Comparison of ENCODE assay signal across 18 cellular contexts in genomic region chr14:22318951-22319350, GRCh38.
DNase-seq lines count a peak whose midpoint lies in the region.
"Had no signal": no experiment of that assay in that cellular context is flagged by ENCODE, and none has a peak within 500 bp of the region (broad histone marks: within the 10 kb centered on the region; RNA-seq: fewer than 3 reads in every experiment).

No MANE protein-coding gene starts in this region.

- CTCF ChIA-PET in activated CD4-positive, alpha-beta memory T cell treated with anti-CD3 and anti-CD28 coated beads for 36 hours (lab: Charles Lee) = no interaction called here

- H3K4me1 Mint-ChIP-seq in activated CD4-positive, alpha-beta T cell treated with anti-CD3 and anti-CD28 coated beads, Interleukin-2, amount 10 ng/mL, durations not matched to agents 24 days and 14 days = no peaks in the 10 kb centered on the region
- H3K4me1 Mint-ChIP-seq in activated naive CD4-positive, alpha-beta T cell treated with anti-CD3 and anti-CD28 coated beads, Interleukin-2, amount 50 U/mL, for 24 hours = no peaks in the 10 kb centered on the region
- no peaks in the 10 kb centered on the region for H3K4me1 Mint-ChIP-seq in activated CD4-positive, alpha-beta memory T cell treated with anti-CD3 and anti-CD28 coated beads for 36 hours (ENCODE audit: low read depth)
- H3K4me1 Mint-ChIP-seq: CD14-positive monocyte had no signal

- no peaks in the 10 kb centered on the region for H3K36me3 Mint-ChIP-seq in activated CD4-positive, alpha-beta T cell treated with anti-CD3 and anti-CD28 coated beads, Interleukin-2, amount 10 ng/mL, durations not matched to agents 24 days and 14 days (ENCODE audit: low read depth)
- no peaks in the 10 kb centered on the region for H3K36me3 Mint-ChIP-seq in activated naive CD4-positive, alpha-beta T cell treated with anti-CD3 and anti-CD28 coated beads, Interleukin-2, amount 50 U/mL, for 24 hours
- H3K36me3 Mint-ChIP-seq in activated CD4-positive, alpha-beta memory T cell treated with anti-CD3 and anti-CD28 coated beads for 36 hours = no peaks in the 10 kb centered on the region
- H3K36me3 Mint-ChIP-seq: CD14-positive monocyte, IgD-negative memory B cell had no signal

- peak overlapping the region; percentile 32 for H3K4me3 Mint-ChIP-seq in activated CD4-positive, alpha-beta T cell treated with anti-CD3 and anti-CD28 coated beads, Interleukin-2, amount 10 ng/mL, durations not matched to agents 24 days and 14 days
- H3K4me3 Mint-ChIP-seq in activated naive CD4-positive, alpha-beta T cell treated with anti-CD3 and anti-CD28 coated beads, Interleukin-2, amount 50 U/mL, for 24 hours = peak overlapping the region; percentile 23
- H3K4me3 Mint-ChIP-seq in activated CD4-positive, alpha-beta memory T cell treated with anti-CD3 and anti-CD28 coated beads for 36 hours = no peak overlapping the region
- H3K4me3 Mint-ChIP-seq: B cell, CD14-positive monocyte, IgD-negative memory B cell had no signal

- no peaks in the 10 kb centered on the region for H3K27me3 Mint-ChIP-seq in activated CD4-positive, alpha-beta T cell treated with anti-CD3 and anti-CD28 coated beads, Interleukin-2, amount 10 ng/mL, durations not matched to agents 24 days and 14 days
- no peaks in the 10 kb centered on the region for H3K27me3 Mint-ChIP-seq in activated naive CD4-positive, alpha-beta T cell treated with anti-CD3 and anti-CD28 coated beads, Interleukin-2, amount 50 U/mL, for 24 hours
- no peaks in the 10 kb centered on the region for H3K27me3 Mint-ChIP-seq in activated CD4-positive, alpha-beta memory T cell treated with anti-CD3 and anti-CD28 coated beads for 36 hours

- no peak for DNase-seq in activated CD4-positive, alpha-beta T cell treated with anti-CD3 and anti-CD28 coated beads, Interleukin-2, amount 10 ng/mL, durations not matched to agents 24 days and 14 days
- no peak for DNase-seq in activated CD4-positive, alpha-beta T cell treated with anti-CD3 and anti-CD28 coated beads for 1 hour
- DNase-seq in activated naive CD4-positive, alpha-beta T cell treated with anti-CD3 and anti-CD28 coated beads, Interleukin-2, amount 50 U/mL, for 16 hours = no peak
- no peak for DNase-seq in activated CD4-positive, alpha-beta memory T cell treated with anti-CD3 and anti-CD28 coated beads for 36 hours
- no peak for DNase-seq in inferior parietal cortex (ENCODE audit: extremely low spot score)
- no peak for DNase-seq in NCI-H510A treated with DMSO at 0.1 percent for 48 hours (lab: John Stamatoyannopoulos, UW)
- DNase-seq: DMS79, Karpas-422, MV-4-11, NCI-H1105 treated with DMSO at 0.1 percent for 48 hours, NCI-H2029 treated with DMSO at 0.1 percent for 48 hours, NCI-H226, NCI-H774, Peyer's patch had no signal

- H3K27ac Mint-ChIP-seq in activated CD4-positive, alpha-beta T cell treated with anti-CD3 and anti-CD28 coated beads, Interleukin-2, amount 10 ng/mL, durations not matched to agents 24 days and 14 days = peak overlapping the region; percentile 76
- no peak overlapping the region for H3K27ac Mint-ChIP-seq in activated naive CD4-positive, alpha-beta T cell treated with anti-CD3 and anti-CD28 coated beads, Interleukin-2, amount 50 U/mL, for 24 hours
- H3K27ac Mint-ChIP-seq in activated CD4-positive, alpha-beta memory T cell treated with anti-CD3 and anti-CD28 coated beads for 36 hours = peak overlapping the region; percentile 80
- H3K27ac Mint-ChIP-seq: B cell, CD14-positive monocyte, IgD-negative memory B cell had no signal

- intact Hi-C loops in activated CD4-positive, alpha-beta T cell treated with anti-CD3 and anti-CD28 coated beads, Interleukin-2, amount 10 ng/mL, durations not matched to agents 24 days and 14 days (cut with micrococcal nuclease) = loop anchor here (5.0 to 10.0 kb wide), 3 partner anchors 63 to 236 kb away; no protein-coding TSS in a partner anchor
- intact Hi-C loops in activated CD4-positive, alpha-beta memory T cell treated with anti-CD3 and anti-CD28 coated beads for 36 hours (cut with micrococcal nuclease) = loop anchor here (5.0 to 10.0 kb wide), 3 partner anchors 58 to 238 kb away; no protein-coding TSS in a partner anchor

- POLR2A ChIA-PET in activated CD4-positive, alpha-beta memory T cell treated with anti-CD3 and anti-CD28 coated beads for 36 hours (lab: Charles Lee) = interaction anchor here (0.6 kb wide), 1 partner anchor 202 kb away, joined by 3 read pairs; no protein-coding TSS in a partner anchor

- no peaks in the 10 kb centered on the region for H3K9me3 Mint-ChIP-seq in activated CD4-positive, alpha-beta T cell treated with anti-CD3 and anti-CD28 coated beads, Interleukin-2, amount 10 ng/mL, durations not matched to agents 24 days and 14 days
- H3K9me3 Mint-ChIP-seq in activated naive CD4-positive, alpha-beta T cell treated with anti-CD3 and anti-CD28 coated beads, Interleukin-2, amount 50 U/mL, for 24 hours = no peaks in the 10 kb centered on the region
- H3K9me3 Mint-ChIP-seq in activated CD4-positive, alpha-beta memory T cell treated with anti-CD3 and anti-CD28 coated beads for 36 hours = no peaks in the 10 kb centered on the region
- H3K9me3 Mint-ChIP-seq: CD14-positive monocyte, IgD-negative memory B cell had no signal
